Comparison of ENCODE assay signal across 16 cellular contexts in genomic region chr3:138673641-138674040, GRCh38.
DNase-seq lines count a peak whose midpoint lies in the region; ATAC-seq, FAIRE-seq and TF ChIP-seq lines count a peak whose summit lies in the region.
"Had no signal": no experiment of that assay in that cellular context is flagged by ENCODE, and none has a peak within 500 bp of the region (broad histone marks: within the 10 kb centered on the region; RNA-seq: fewer than 3 reads in every experiment).

No MANE protein-coding gene starts in this region.

- no peak overlapping the region for H3K4ac ChIP-seq in trophoblast cell (ENCODE audit: low read depth, low read length)

- H3K4me3 Mint-ChIP-seq in WTC11 (no peak overlapping the region), immature natural killer cell (no peak overlapping the region)
- H3K4me3 Mint-ChIP-seq: naive thymus-derived CD8-positive, alpha-beta T cell had no signal

- H3K27me3 ChIP-seq in trophoblast cell (ENCODE audit: insufficient read depth, low read length) = no peaks in the 10 kb centered on the region

- no peak overlapping the region for H4K91ac ChIP-seq in trophoblast cell (ENCODE audit: low read depth, low read length)

- no peak overlapping the region for H3K14ac ChIP-seq in trophoblast cell (ENCODE audit: low read length)

- H3K27me3 Mint-ChIP-seq in WTC11 (ENCODE audit: low read depth) = no peaks in the 10 kb centered on the region
- no peaks in the 10 kb centered on the region for H3K27me3 Mint-ChIP-seq in immature natural killer cell (ENCODE audit: low read depth in 3 of 3)
- H3K27me3 Mint-ChIP-seq: naive thymus-derived CD8-positive, alpha-beta T cell had no signal

- H3K23ac ChIP-seq in trophoblast cell (ENCODE audit: low read length) = no peak overlapping the region

- peaks cover 3% of the 10 kb centered on the region for H3K79me1 ChIP-seq in trophoblast cell (ENCODE audit: low read length)

- FAIRE-seq in GM12891 (lab: Jason Lieb, UNC) = no peak

- WGBS in trophoblast cell (ENCODE audit: extremely low coverage, insufficient coverage, insufficient read length) = no CpG with 5 or more reads among the region's 2 CpGs

- H2BK12ac ChIP-seq in trophoblast cell (ENCODE audit: low read length) = no peak overlapping the region

- POLR2A ChIA-PET in WTC11 (lab: Charles Lee) = interaction anchor here (0.6 kb wide), 1 partner anchor 167 kb away, joined by 8 read pairs; no protein-coding TSS in a partner anchor

- peak; percentile 58 for ATAC-seq in WTC11
- ATAC-seq: naive thymus-derived CD8-positive, alpha-beta T cell had no signal

- TF ChIP-seq CTCF in WTC11 (IDR thresholded peaks at IDR 0.05) = no peak
- TF ChIP-seq CTCF in fibroblast of the aortic adventitia (IDR thresholded peaks at IDR 0.05; ENCODE audit: insufficient read depth, low read length) = no peak

- no peak overlapping the region for H3K9ac ChIP-seq in trophoblast cell (ENCODE audit: low read length)

- H4K8ac ChIP-seq in trophoblast cell (ENCODE audit: low read depth, low read length) = no peak overlapping the region

- peaks cover 2% of the 10 kb centered on the region for H3K9me3 ChIP-seq in trophoblast cell (ENCODE audit: insufficient read depth, low read depth, low read length)

- H3K4me1 Mint-ChIP-seq in WTC11 = peaks cover 26% of the 10 kb centered on the region
- no peaks in the 10 kb centered on the region for H3K4me1 Mint-ChIP-seq in immature natural killer cell
- H3K4me1 Mint-ChIP-seq: naive thymus-derived CD8-positive, alpha-beta T cell had no signal

- TF ChIP-seq POLR2A in GM12891 (IDR thresholded peaks at IDR 0.05; ENCODE audit: low read depth, low read length) = no peak

- no peak overlapping the region for H3K4me2 ChIP-seq in trophoblast cell (ENCODE audit: low read length)

- H2AK5ac ChIP-seq in trophoblast cell (ENCODE audit: low read length) = no peak overlapping the region

- H2BK120ac ChIP-seq in trophoblast cell (ENCODE audit: insufficient read depth, low read length, poor library complexity) = no peak overlapping the region

- H3K18ac ChIP-seq in trophoblast cell (ENCODE audit: low read length) = no peak overlapping the region

- CTCF ChIA-PET in WTC11 (lab: Charles Lee) = interaction anchor here (1.2 to 1.6 kb wide), 6 partner anchors 79 to 262 kb away, joined by 3 to 8 read pairs (median 7); partner anchors contain the start of gene CEP70

- H3K9me3 Mint-ChIP-seq in WTC11 (peaks cover 20% of the 10 kb centered on the region), immature natural killer cell (peaks cover 2 to 11% (median 9%) of the 10 kb centered on the region in 6 donors)

- peak overlapping the region; percentile 82 for H3K27ac Mint-ChIP-seq in WTC11
- H3K27ac Mint-ChIP-seq in immature natural killer cell = no peak overlapping the region

- H3K36me3 Mint-ChIP-seq in WTC11 = peaks cover 30% of the 10 kb centered on the region
- H3K36me3 Mint-ChIP-seq in immature natural killer cell = peaks cover 37 to 50% (median 38%) of the 10 kb centered on the region in 3 donors

- no peak overlapping the region for H2AFZ ChIP-seq in trophoblast cell (ENCODE audit: insufficient read depth, low read length, poor library complexity)

- H3K4me3 ChIP-seq in fibroblast of the aortic adventitia (ENCODE audit: low read depth, low read length) (no peak overlapping the region), trophoblast cell (ENCODE audit: low read depth, low read length) (no peak overlapping the region)

- no peak overlapping the region for H4K12ac ChIP-seq in trophoblast cell (ENCODE audit: low read depth, low read length)

- no peaks in the 10 kb centered on the region for H3K79me2 ChIP-seq in trophoblast cell (ENCODE audit: control insufficient read depth, insufficient read depth, low read length, poor library complexity)

- peak overlapping the region; percentile 93 for H3K27ac ChIP-seq in trophoblast cell (ENCODE audit: low read depth, low read length)
- H3K27ac ChIP-seq: 22Rv1, HL-60 had no signal

- H3K36me3 ChIP-seq in trophoblast cell (ENCODE audit: control insufficient read depth in 1 of 2, insufficient read depth in 2 of 2, low read length in 2 of 2) = peaks cover 7 to 8% of the 10 kb centered on the region in 2 experiments

- peaks cover 3 to 7% of the 10 kb centered on the region in 2 experiments for H3K4me1 ChIP-seq in trophoblast cell (ENCODE audit: control insufficient read depth in 1 of 2, insufficient read depth in 2 of 2, low read length in 2 of 2)

- no peak overlapping the region for H2BK5ac ChIP-seq in trophoblast cell (ENCODE audit: low read depth, low read length, poor library complexity)

- DNase-seq in DMS53 (lab: John Stamatoyannopoulos, UW) = peak; percentile 49
- no peak for DNase-seq in DMS53 treated with DMSO at 0.1 percent for 48 hours (lab: John Stamatoyannopoulos, UW; ENCODE audit: unreplicated experiment)
- DNase-seq in WTC11 (ENCODE audit: low spot score) = no peak
- DNase-seq in fibroblast of the aortic adventitia (ENCODE audit: low read depth) = peak; percentile 36
- DNase-seq in trophoblast cell = peak; percentile 4 to 23
- no peak for DNase-seq in immature natural killer cell
- no peak for DNase-seq in GM12891 (ENCODE audit: insufficient read length, low spot score)
- no peak for DNase-seq in stimulated activated CD4-positive, alpha-beta T cell treated with anti-CD3 and anti-CD28 coated beads, Interleukin-4, amount 100 ng/mL, for 1 hour
- DNase-seq: activated CD4-positive, alpha-beta T cell treated with anti-CD3 and anti-CD28 coated beads, Interleukin-2, amount 50 U/mL, for 1 hour; amygdala; glutamatergic neuron; naive thymus-derived CD8-positive, alpha-beta T cell; NCI-H187 treated with DMSO at 0.1 percent for 48 hours; SIG-M5 had no signal

TF ChIP-seq in WTC11, 78 proteins besides CTCF, POLR2A, EP300 and RAD21 (continues in another document):
- no peak for TF ChIP-seq ETV6 (CRISPR knock-in tag; IDR thresholded peaks at IDR 0.05)
- TF ChIP-seq ZMAT4 (CRISPR knock-in tag; IDR thresholded peaks at IDR 0.05) = no peak
- no peak for TF ChIP-seq SP1 (CRISPR knock-in tag; conservative IDR thresholded peaks at IDR 0.05)
- no peak for TF ChIP-seq KAT7 (CRISPR knock-in tag; IDR thresholded peaks at IDR 0.05; ENCODE audit: borderline replicate concordance)
- TF ChIP-seq MXD4 (CRISPR knock-in tag; IDR thresholded peaks at IDR 0.05; ENCODE audit: borderline replicate concordance) = no peak
- no peak for TF ChIP-seq USF1 (CRISPR knock-in tag; IDR thresholded peaks at IDR 0.05)
- no peak for TF ChIP-seq ATF1 (CRISPR knock-in tag; IDR thresholded peaks at IDR 0.05)
- TF ChIP-seq ZNF423 (CRISPR knock-in tag; IDR thresholded peaks at IDR 0.05) = no peak
- TF ChIP-seq TEAD4 (CRISPR knock-in tag; IDR thresholded peaks at IDR 0.05) = no peak
- TF ChIP-seq GTF2I (CRISPR knock-in tag; conservative IDR thresholded peaks at IDR 0.05) = no peak
- no peak for TF ChIP-seq ZNF138 (CRISPR knock-in tag; conservative IDR thresholded peaks at IDR 0.05)

TF ChIP-seq in GM12891, 5 proteins besides CTCF, POLR2A, EP300 and RAD21:
- TF ChIP-seq POLR2AphosphoS5 (IDR thresholded peaks at IDR 0.05; ENCODE audit: low read depth, low read length) = no peak
- TF ChIP-seq PAX5 (IDR thresholded peaks at IDR 0.05; ENCODE audit: insufficient read depth, low read length, severe bottlenecking) = no peak
- no peak for TF ChIP-seq SPI1 (IDR thresholded peaks at IDR 0.05; ENCODE audit: low read depth, low read length)

Comparison
In these comparisons a context has a peak if more than half of its experiments do, and no peak if none do; other contexts are left out.
1. DNase-seq: peak in DMS53 (single experiment), fibroblast of the aortic adventitia (single experiment) and trophoblast cell (2 of 2); none in DMS53 treated with DMSO at 0.1 percent for 48 hours (single experiment), WTC11 (single experiment), immature natural killer cell (0 of 3), GM12891 (single experiment) and stimulated activated CD4-positive, alpha-beta T cell treated with anti-CD3 and anti-CD28 coated beads, Interleukin-4, amount 100 ng/mL, for 1 hour (single experiment).